Comparison of ENCODE assay signal across 8 cellular contexts in genomic region chr10:82811621-82812020, GRCh38.
DNase-seq lines count a peak whose midpoint lies in the region; ATAC-seq and TF ChIP-seq lines count a peak whose summit lies in the region.

No MANE protein-coding gene starts in this region.

- H3K79me2 ChIP-seq in DND-41 (ENCODE audit: insufficient read depth, low read length) = no peaks in the 10 kb centered on the region
- H3K79me2 ChIP-seq in GM23338 (replicated peaks; ENCODE audit: insufficient read depth) = no peaks in the 10 kb centered on the region

- H3K4me2 ChIP-seq in DND-41 (ENCODE audit: insufficient read depth, low read length) = no peak overlapping the region
- no peak overlapping the region for H3K4me2 ChIP-seq in GM23338

- ATAC-seq in DND-41 (ENCODE audit: insufficient read depth, low read depth) (no peak), GM23338 (peak; percentile 87), GM21515 (IDR thresholded peaks at IDR 0.05; ENCODE audit: unreplicated experiment) (no peak)

- H3K27ac Mint-ChIP-seq in GM23338 = no peak overlapping the region

- H2AFZ ChIP-seq in DND-41 (ENCODE audit: low read depth, low read length) (no peak overlapping the region), GM23338 (no peak overlapping the region)

- H3K4me3 Mint-ChIP-seq in GM23338 = no peak overlapping the region

- intact Hi-C loops in prostate gland (cut with DNase I) = no loop called here

- peaks cover 8% of the 10 kb centered on the region; the same call in 2 of the 3 replicates for H3K9me3 Mint-ChIP-seq in GM23338

- no peaks in the 10 kb centered on the region for H3K4me1 Mint-ChIP-seq in GM23338

- H3K36me3 ChIP-seq in DND-41 (ENCODE audit: insufficient read depth, low read length) (no peaks in the 10 kb centered on the region), GM23338 (ENCODE audit: insufficient read depth) (no peaks in the 10 kb centered on the region), kidney epithelial cell (ENCODE audit: control insufficient read depth, insufficient read depth, low read length) (no peaks in the 10 kb centered on the region), prostate gland (no peaks in the 10 kb centered on the region)

- no peaks in the 10 kb centered on the region for H3K27me3 ChIP-seq in DND-41 (ENCODE audit: insufficient read depth, low read length, poor library complexity)
- H3K27me3 ChIP-seq in GM23338 (ENCODE audit: insufficient read depth) = no peaks in the 10 kb centered on the region
- no peaks in the 10 kb centered on the region for H3K27me3 ChIP-seq in kidney epithelial cell (ENCODE audit: control insufficient read depth, insufficient read depth, low read length)
- H3K27me3 ChIP-seq in prostate gland (replicated peaks; ENCODE audit: insufficient read depth) = no peaks in the 10 kb centered on the region

- H3F3A ChIP-seq in GM23338 (replicated peaks; ENCODE audit: low read depth) = no peaks in the 10 kb centered on the region

- TF ChIP-seq POLR2A in prostate gland (IDR thresholded peaks at IDR 0.05) = no peak

- H3K36me3 Mint-ChIP-seq in GM23338 (ENCODE audit: low read depth) = no peaks in the 10 kb centered on the region

- DNase-seq in DND-41 (no peak), GM23338 (ENCODE audit: low spot score) (peak; percentile 65), SKM-1 (lab: John Stamatoyannopoulos, UW; ENCODE audit: unreplicated experiment) (peak; percentile 5), kidney epithelial cell (ENCODE audit: low read depth) (no peak), DMS79 (lab: John Stamatoyannopoulos, UW) (no peak), NCI-H510A treated with DMSO at 0.1 percent for 48 hours (lab: John Stamatoyannopoulos, UW) (no peak), prostate gland (ENCODE audit: low spot score) (no peak)

- H3K4me1 ChIP-seq in DND-41 (ENCODE audit: insufficient read depth, low read length) (no peaks in the 10 kb centered on the region), GM23338 (ENCODE audit: insufficient read depth) (no peaks in the 10 kb centered on the region), prostate gland (replicated peaks) (no peaks in the 10 kb centered on the region)

- H3K9ac ChIP-seq in DND-41 (ENCODE audit: low read depth, low read length) = no peak overlapping the region

- H3K9me3 ChIP-seq in DND-41 (ENCODE audit: insufficient read depth, low read length, severe bottlenecking) = no peaks in the 10 kb centered on the region
- H3K9me3 ChIP-seq in prostate gland = no peaks in the 10 kb centered on the region

- peak; percentile 50 for TF ChIP-seq CTCF in DND-41 (IDR thresholded peaks at IDR 0.05; ENCODE audit: borderline replicate concordance, extremely low read depth, low read length, poor library complexity, severe bottlenecking)
- TF ChIP-seq CTCF in GM23338 (conservative IDR thresholded peaks at IDR 0.05; ENCODE audit: low read depth in 2 of 2) = peak; percentile 75 to 78
- peak; percentile 53 for TF ChIP-seq CTCF in kidney epithelial cell (IDR thresholded peaks at IDR 0.05; ENCODE audit: insufficient read depth, low read length, poor library complexity, severe bottlenecking)
- peak in 1 of 4 experiments; percentile 29 for TF ChIP-seq CTCF in prostate gland (IDR thresholded peaks at IDR 0.05)

- WGBS in prostate gland = 72% methylated on average over 1 of the region's 1 CpG

- H4K20me1 ChIP-seq in DND-41 (ENCODE audit: insufficient read depth, low read length) (no peaks in the 10 kb centered on the region), GM23338 (replicated peaks; ENCODE audit: insufficient read depth) (no peaks in the 10 kb centered on the region)

- H3K27me3 Mint-ChIP-seq in GM23338 (ENCODE audit: insufficient read depth, low read depth, poor library complexity) = no peaks in the 10 kb centered on the region

- H3K27ac ChIP-seq in DND-41 (ENCODE audit: low read length) (no peak overlapping the region), GM23338 (ENCODE audit: low read depth) (no peak overlapping the region), prostate gland (no peak overlapping the region)

- H3K4me3 ChIP-seq in DND-41 (ENCODE audit: low read depth in 1 of 2, low read length in 2 of 2) = no peak overlapping the region
- H3K4me3 ChIP-seq in GM23338 = no peak overlapping the region
- no peak overlapping the region for H3K4me3 ChIP-seq in kidney epithelial cell (ENCODE audit: low read depth, low read length)
- H3K4me3 ChIP-seq in prostate gland = no peak overlapping the region

- H3K9me2 ChIP-seq in GM23338 (ENCODE audit: insufficient read depth) = no peaks in the 10 kb centered on the region

TF ChIP-seq in GM23338, 12 proteins besides CTCF, POLR2A, EP300 and RAD21:
- no peak for TF ChIP-seq POLR2AphosphoS5 (IDR thresholded peaks at IDR 0.05; ENCODE audit: low read depth)
- TF ChIP-seq CREB1 (CRISPR knock-in tag; IDR thresholded peaks at IDR 0.05; ENCODE audit: low read depth) = no peak
- TF ChIP-seq STAT1 (IDR thresholded peaks at IDR 0.05; ENCODE audit: unreplicated experiment) = no peak
- no peak for TF ChIP-seq EZH2phosphoT487 (IDR thresholded peaks at IDR 0.05; ENCODE audit: unreplicated experiment)
- TF ChIP-seq EZH2 (IDR thresholded peaks at IDR 0.05; ENCODE audit: low read depth, unreplicated experiment) = no peak
- TF ChIP-seq REST (IDR thresholded peaks at IDR 0.05; ENCODE audit: unreplicated experiment) = no peak
- TF ChIP-seq ZNF331 (CRISPR knock-in tag; IDR thresholded peaks at IDR 0.05; ENCODE audit: low read depth) = no peak

Comparison
In these comparisons a context has a peak if more than half of its experiments do, and no peak if none do; other contexts are left out.
1. DNase-seq: peak in GM23338 (single experiment) and SKM-1 (single experiment); none in DND-41 (single experiment), kidney epithelial cell (single experiment), DMS79 (single experiment), NCI-H510A treated with DMSO at 0.1 percent for 48 hours (single experiment) and prostate gland (single experiment).